In the genomic region with DNA sequence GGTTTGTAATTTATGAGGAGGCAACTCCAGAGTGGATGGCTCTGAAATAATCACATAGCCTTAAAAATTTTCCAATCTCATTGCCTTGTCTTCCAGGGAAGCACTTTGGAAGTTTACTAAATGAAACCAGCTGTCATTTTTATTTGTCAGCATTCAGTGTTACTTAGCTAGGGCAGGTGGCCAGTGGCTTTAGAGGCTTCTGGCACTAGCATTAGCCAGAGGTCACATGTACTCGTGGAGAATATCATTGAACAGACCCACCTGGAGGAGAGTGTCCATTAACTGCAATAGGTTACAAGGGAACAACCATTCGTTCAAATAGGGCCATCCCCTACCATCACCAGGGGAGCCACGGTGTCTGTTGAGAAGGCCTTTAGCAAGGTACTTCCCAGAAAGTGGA, we compare ENCODE assay signal across 20 cellular contexts.
"Had no signal": no experiment of that assay in that cellular context is flagged by ENCODE, and none has a peak within 500 bp of the region (broad histone marks: within the 10 kb centered on the region; RNA-seq: fewer than 3 reads in every experiment).

No MANE protein-coding gene starts in this region.

- ATAC-seq: HepG2 had no signal

- H3K27me3 ChIP-seq: MG63, Peyer's patch had no signal

- H3K4me2 ChIP-seq: PC-9, SK-N-SH had no signal

- H3K27ac ChIP-seq: PC-9, Peyer's patch had no signal

- H3K4me1 ChIP-seq: Peyer's patch had no signal

- DNase-seq: IMR-90, Karpas-422, KG1, NCI-H1092, NCI-H1105 treated with DMSO at 0.1 percent for 48 hours, NCI-H1417 treated with DMSO at 0.1 percent for 48 hours, NCI-H146, NCI-H1694 treated with DMSO at 0.1 percent for 48 hours, NCI-H1930, NCI-H2081, NCI-H2107, NCI-H2227 treated with DMSO at 0.1 percent for 48 hours, NCI-H526 treated with DMSO at 0.1 percent for 48 hours, NCI-H748 treated with DMSO at 0.1 percent for 48 hours, PC-9, Peyer's patch, SHP77, SK-N-SH had no signal

- H3K9ac ChIP-seq: SK-N-SH had no signal

- H3K4me3 ChIP-seq: MG63, PC-9, Peyer's patch had no signal

- H3K36me3 ChIP-seq: MG63, Peyer's patch had no signal

- H2AFZ ChIP-seq: PC-9 had no signal

- H3K9me3 ChIP-seq: MG63, Peyer's patch, SK-N-SH had no signal

- FAIRE-seq: HepG2 had no signal
